In the genomic region with DNA sequence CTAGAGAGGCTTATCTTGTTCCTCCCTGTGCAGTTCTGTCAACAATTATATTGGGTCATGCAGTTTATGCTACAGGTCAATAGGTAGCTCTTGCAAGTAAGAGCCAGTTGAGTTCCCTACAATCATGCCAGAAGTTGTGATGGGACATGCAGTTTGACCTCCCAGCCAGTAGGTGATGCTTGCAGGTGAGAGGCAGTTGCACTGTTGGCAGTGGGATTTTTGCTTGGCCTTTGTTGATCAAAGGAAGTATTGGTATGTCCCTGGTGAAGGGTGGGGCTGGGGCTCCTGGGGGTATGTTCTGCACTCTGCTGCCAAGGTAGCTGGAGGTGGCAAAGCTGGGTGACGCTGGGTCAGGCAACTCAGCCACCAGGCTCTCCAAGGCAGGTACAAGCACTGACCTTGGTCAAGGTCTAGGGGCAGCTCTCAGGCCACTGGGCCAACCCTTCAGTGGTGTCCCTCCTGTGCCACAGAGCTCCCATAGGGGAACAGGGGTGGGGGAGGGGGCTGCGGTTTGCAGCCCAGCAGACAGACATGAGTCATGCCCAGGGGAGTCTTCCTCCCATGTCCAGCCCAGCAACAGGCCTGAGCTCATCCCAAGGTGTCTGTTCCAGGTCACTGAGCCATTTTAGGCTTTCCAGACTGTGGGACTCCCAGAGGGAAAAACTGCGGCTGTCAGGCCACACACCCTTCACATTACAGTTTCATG, we compare ENCODE assay signal across 2 cellular contexts.
TF ChIP-seq lines count a peak whose summit lies in the region.

No MANE protein-coding gene starts in this region.

TF ChIP-seq in H1, 55 proteins besides CTCF, POLR2A, EP300 and RAD21 (continued from another document):
- no peak for TF ChIP-seq SAP30 (IDR thresholded peaks at IDR 0.05; ENCODE audit: insufficient read depth, insufficient replicate concordance, low read length)
- no peak for TF ChIP-seq CHD2 (IDR thresholded peaks at IDR 0.05; ENCODE audit: low read length)
- TF ChIP-seq, protein P1, sequence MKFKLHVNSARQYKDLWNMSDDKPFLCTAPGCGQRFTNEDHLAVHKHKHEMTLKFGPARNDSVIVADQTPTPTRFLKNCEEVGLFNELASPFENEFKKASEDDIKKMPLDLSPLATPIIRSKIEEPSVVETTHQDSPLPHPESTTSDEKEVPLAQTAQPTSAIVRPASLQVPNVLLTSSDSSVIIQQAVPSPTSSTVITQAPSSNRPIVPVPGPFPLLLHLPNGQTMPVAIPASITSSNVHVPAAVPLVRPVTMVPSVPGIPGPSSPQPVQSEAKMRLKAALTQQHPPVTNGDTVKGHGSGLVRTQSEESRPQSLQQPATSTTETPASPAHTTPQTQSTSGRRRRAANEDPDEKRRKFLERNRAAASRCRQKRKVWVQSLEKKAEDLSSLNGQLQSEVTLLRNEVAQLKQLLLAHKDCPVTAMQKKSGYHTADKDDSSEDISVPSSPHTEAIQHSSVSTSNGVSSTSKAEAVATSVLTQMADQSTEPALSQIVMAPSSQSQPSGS (IDR thresholded peaks at IDR 0.05; ENCODE audit: low read length): no peak
- no peak for TF ChIP-seq YY1 (IDR thresholded peaks at IDR 0.05; ENCODE audit: low read depth, low read length)
- no peak for TF ChIP-seq SP4 (IDR thresholded peaks at IDR 0.05; ENCODE audit: low read length)

TF ChIP-seq in HEK293T, 16 proteins besides CTCF, POLR2A, EP300 and RAD21 (continued from another document):
- TF ChIP-seq SP1 (IDR thresholded peaks at IDR 0.05) (no peak), SUZ12 (IDR thresholded peaks at IDR 0.05) (no peak), NFRKB (IDR thresholded peaks at IDR 0.05) (no peak), BHLHE40 (IDR thresholded peaks at IDR 0.05; ENCODE audit: borderline replicate concordance) (no peak)
- TF ChIP-seq, protein P2, sequence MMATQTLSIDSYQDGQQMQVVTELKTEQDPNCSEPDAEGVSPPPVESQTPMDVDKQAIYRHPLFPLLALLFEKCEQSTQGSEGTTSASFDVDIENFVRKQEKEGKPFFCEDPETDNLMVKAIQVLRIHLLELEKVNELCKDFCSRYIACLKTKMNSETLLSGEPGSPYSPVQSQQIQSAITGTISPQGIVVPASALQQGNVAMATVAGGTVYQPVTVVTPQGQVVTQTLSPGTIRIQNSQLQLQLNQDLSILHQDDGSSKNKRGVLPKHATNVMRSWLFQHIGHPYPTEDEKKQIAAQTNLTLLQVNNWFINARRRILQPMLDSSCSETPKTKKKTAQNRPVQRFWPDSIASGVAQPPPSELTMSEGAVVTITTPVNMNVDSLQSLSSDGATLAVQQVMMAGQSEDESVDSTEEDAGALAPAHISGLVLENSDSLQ (IDR thresholded peaks at IDR 0.05): no peak
TF ChIP-seq in HEK293T: peak in this region for 0.
